ENCODE assay signal across 1 cellular context in genomic region chr12:132514216-132514820, GRCh38.
A peak's percentile ranks its signal among the peaks of the same experiment; 100 is the strongest.
TF ChIP-seq lines count a peak whose summit lies in the region.

No MANE protein-coding gene starts in this region.

TF ChIP-seq in K562, 482 proteins besides CTCF, POLR2A, EP300 and RAD21:
- TF ChIP-seq RFX1 (IDR thresholded peaks at IDR 0.05) (no peak), POLR2G (IDR thresholded peaks at IDR 0.05; ENCODE audit: low read depth, low read length) (0 out of 2 replicates have a peak, but pooled peaks have one; percentile 20)
TF ChIP-seq in K562: peak in this region for 1.
